1 cellular context compared by ENCODE assay signal in genomic region chr14:75426332-75427125, GRCh38.
TF ChIP-seq lines count a peak whose summit lies in the region.

No MANE protein-coding gene starts in this region.

TF ChIP-seq in GM23338, 12 proteins besides CTCF, POLR2A, EP300 and RAD21 (continued from another document):
- TF ChIP-seq, protein P1, sequence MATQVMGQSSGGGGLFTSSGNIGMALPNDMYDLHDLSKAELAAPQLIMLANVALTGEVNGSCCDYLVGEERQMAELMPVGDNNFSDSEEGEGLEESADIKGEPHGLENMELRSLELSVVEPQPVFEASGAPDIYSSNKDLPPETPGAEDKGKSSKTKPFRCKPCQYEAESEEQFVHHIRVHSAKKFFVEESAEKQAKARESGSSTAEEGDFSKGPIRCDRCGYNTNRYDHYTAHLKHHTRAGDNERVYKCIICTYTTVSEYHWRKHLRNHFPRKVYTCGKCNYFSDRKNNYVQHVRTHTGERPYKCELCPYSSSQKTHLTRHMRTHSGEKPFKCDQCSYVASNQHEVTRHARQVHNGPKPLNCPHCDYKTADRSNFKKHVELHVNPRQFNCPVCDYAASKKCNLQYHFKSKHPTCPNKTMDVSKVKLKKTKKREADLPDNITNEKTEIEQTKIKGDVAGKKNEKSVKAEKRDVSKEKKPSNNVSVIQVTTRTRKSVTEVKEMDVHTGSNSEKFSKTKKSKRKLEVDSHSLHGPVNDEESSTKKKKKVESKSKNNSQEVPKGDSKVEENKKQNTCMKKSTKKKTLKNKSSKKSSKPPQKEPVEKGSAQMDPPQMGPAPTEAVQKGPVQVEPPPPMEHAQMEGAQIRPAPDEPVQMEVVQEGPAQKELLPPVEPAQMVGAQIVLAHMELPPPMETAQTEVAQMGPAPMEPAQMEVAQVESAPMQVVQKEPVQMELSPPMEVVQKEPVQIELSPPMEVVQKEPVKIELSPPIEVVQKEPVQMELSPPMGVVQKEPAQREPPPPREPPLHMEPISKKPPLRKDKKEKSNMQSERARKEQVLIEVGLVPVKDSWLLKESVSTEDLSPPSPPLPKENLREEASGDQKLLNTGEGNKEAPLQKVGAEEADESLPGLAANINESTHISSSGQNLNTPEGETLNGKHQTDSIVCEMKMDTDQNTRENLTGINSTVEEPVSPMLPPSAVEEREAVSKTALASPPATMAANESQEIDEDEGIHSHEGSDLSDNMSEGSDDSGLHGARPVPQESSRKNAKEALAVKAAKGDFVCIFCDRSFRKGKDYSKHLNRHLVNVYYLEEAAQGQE (IDR thresholded peaks at IDR 0.05; ENCODE audit: unreplicated experiment): no peak
- TF ChIP-seq EZH2phosphoT487 (IDR thresholded peaks at IDR 0.05; ENCODE audit: unreplicated experiment) (no peak), ZNF114 (CRISPR knock-in tag; IDR thresholded peaks at IDR 0.05) (no peak), CREB1 (CRISPR knock-in tag; IDR thresholded peaks at IDR 0.05; ENCODE audit: low read depth) (no peak), EZH2 (IDR thresholded peaks at IDR 0.05; ENCODE audit: low read depth, unreplicated experiment) (no peak), STAT1 (IDR thresholded peaks at IDR 0.05; ENCODE audit: unreplicated experiment) (no peak), NANOG (IDR thresholded peaks at IDR 0.05; ENCODE audit: borderline replicate concordance) (no peak), JUNB (IDR thresholded peaks at IDR 0.05; ENCODE audit: unreplicated experiment) (no peak), POLR2AphosphoS5 (IDR thresholded peaks at IDR 0.05; ENCODE audit: low read depth) (no peak), ZNF331 (CRISPR knock-in tag; IDR thresholded peaks at IDR 0.05; ENCODE audit: low read depth) (no peak)
- TF ChIP-seq, protein P2, sequence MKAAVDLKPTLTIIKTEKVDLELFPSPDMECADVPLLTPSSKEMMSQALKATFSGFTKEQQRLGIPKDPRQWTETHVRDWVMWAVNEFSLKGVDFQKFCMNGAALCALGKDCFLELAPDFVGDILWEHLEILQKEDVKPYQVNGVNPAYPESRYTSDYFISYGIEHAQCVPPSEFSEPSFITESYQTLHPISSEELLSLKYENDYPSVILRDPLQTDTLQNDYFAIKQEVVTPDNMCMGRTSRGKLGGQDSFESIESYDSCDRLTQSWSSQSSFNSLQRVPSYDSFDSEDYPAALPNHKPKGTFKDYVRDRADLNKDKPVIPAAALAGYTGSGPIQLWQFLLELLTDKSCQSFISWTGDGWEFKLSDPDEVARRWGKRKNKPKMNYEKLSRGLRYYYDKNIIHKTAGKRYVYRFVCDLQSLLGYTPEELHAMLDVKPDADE (IDR thresholded peaks at IDR 0.05): no peak
TF ChIP-seq in GM23338: peak in this region for 0.
